20 cellular contexts compared by ENCODE assay signal in the genomic region with DNA sequence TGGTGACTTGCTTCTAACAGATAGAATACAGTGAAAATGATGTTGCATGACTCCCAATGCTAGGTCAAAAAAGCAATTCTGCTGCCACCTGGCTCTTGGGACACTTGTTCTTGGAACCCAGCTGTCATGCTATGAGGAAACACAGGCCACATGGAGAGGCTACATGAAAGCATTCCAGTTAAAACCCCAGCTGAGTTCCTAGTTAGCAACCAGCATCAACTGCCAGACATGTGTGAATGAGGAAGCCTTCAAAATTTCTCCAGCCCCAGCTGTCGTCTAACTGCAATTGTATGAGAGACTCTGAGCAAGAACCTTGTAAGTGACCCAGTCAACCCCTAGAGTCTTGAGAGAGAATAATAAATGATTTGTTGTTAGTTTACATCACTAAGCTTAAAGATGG.
A peak's percentile ranks its signal among the peaks of the same experiment; 100 is the strongest.
DNase-seq lines count a peak whose midpoint lies in the region; ATAC-seq, FAIRE-seq and TF ChIP-seq lines count a peak whose summit lies in the region.
"Had no signal": no experiment of that assay in that cellular context is flagged by ENCODE, and none has a peak within 500 bp of the region (broad histone marks: within the 10 kb centered on the region; RNA-seq: fewer than 3 reads in every experiment).

No MANE protein-coding gene starts in this region.

- H3K9ac ChIP-seq in DND-41 (ENCODE audit: low read depth, low read length), result no peak overlapping the region
- H3K9ac ChIP-seq in astrocyte (ENCODE audit: low read length), result no peak overlapping the region

- no peaks in the 10 kb centered on the region for H3K27me3 ChIP-seq in DND-41 (ENCODE audit: insufficient read depth, low read length, poor library complexity)
- no peaks in the 10 kb centered on the region for H3K27me3 ChIP-seq in astrocyte (ENCODE audit: insufficient read depth, low read length)
- peaks cover 0 to 44% (median 13%) of the 10 kb centered on the region in 45 donors for H3K27me3 ChIP-seq in dorsolateral prefrontal cortex
- H3K27me3 ChIP-seq in naive thymus-derived CD4-positive, alpha-beta T cell (ENCODE audit: control insufficient read depth in 2 of 2, insufficient read depth in 2 of 2, low read length in 2 of 2), result no peaks in the 10 kb centered on the region

- H3K79me2 ChIP-seq in DND-41 (ENCODE audit: insufficient read depth, low read length) (no peaks in the 10 kb centered on the region), astrocyte (ENCODE audit: insufficient read depth, low read length) (no peaks in the 10 kb centered on the region)

- H3K27ac Mint-ChIP-seq in astrocyte (ENCODE audit: unreplicated experiment), result no peak overlapping the region
- H3K27ac Mint-ChIP-seq in naive thymus-derived CD4-positive, alpha-beta T cell, result no peak overlapping the region
- H3K27ac Mint-ChIP-seq: CD14-positive monocyte had no signal

- H3K4me1 ChIP-seq in DND-41 (ENCODE audit: insufficient read depth, low read length) (peaks cover 3% of the 10 kb centered on the region; the same call in 1 of the 2 replicates), astrocyte (ENCODE audit: insufficient read depth, low read length) (no peaks in the 10 kb centered on the region)
- H3K4me1 ChIP-seq in naive thymus-derived CD4-positive, alpha-beta T cell (ENCODE audit: control insufficient read depth in 2 of 2, insufficient read depth in 2 of 2, low read length in 2 of 2), result no peaks in the 10 kb centered on the region

- ATAC-seq in DND-41 (ENCODE audit: insufficient read depth, low read depth), result peak; percentile 68
- no peak for ATAC-seq in naive thymus-derived CD4-positive, alpha-beta T cell
- no peak for ATAC-seq in HG02571 (IDR thresholded peaks at IDR 0.05; ENCODE audit: unreplicated experiment)

- H3K4me2 ChIP-seq in DND-41 (ENCODE audit: insufficient read depth, low read length), result no peak overlapping the region
- H3K4me2 ChIP-seq in astrocyte (ENCODE audit: low read length), result no peak overlapping the region

- H2AFZ ChIP-seq in DND-41 (ENCODE audit: low read depth, low read length) (no peak overlapping the region), astrocyte (ENCODE audit: low read depth, low read length) (no peak overlapping the region)

- H3K36me3 Mint-ChIP-seq in astrocyte (ENCODE audit: low read depth, unreplicated experiment), result no peaks in the 10 kb centered on the region
- H3K36me3 Mint-ChIP-seq in naive thymus-derived CD4-positive, alpha-beta T cell, result no peaks in the 10 kb centered on the region
- H3K36me3 Mint-ChIP-seq: CD14-positive monocyte had no signal

- H3K4me1 Mint-ChIP-seq in astrocyte (ENCODE audit: low read depth, unreplicated experiment), result peaks cover 5% of the 10 kb centered on the region
- peaks cover 0 to 2% (median 0%) of the 10 kb centered on the region in 7 donors for H3K4me1 Mint-ChIP-seq in naive thymus-derived CD4-positive, alpha-beta T cell
- H3K4me1 Mint-ChIP-seq: CD14-positive monocyte had no signal

- POLR2A ChIA-PET in naive thymus-derived CD4-positive, alpha-beta T cell (lab: Charles Lee), result no interaction called here

- intact Hi-C loops in dorsolateral prefrontal cortex (cut with DNase I), result no loop called here
- intact Hi-C loops in naive thymus-derived CD4-positive, alpha-beta T cell (cut with micrococcal nuclease), result no loop called here

- no peak overlapping the region for H3K4me3 ChIP-seq in DND-41 (ENCODE audit: low read depth in 1 of 2, low read length in 2 of 2)
- no peak overlapping the region for H3K4me3 ChIP-seq in astrocyte (ENCODE audit: insufficient read depth, low read depth, low read length)
- H3K4me3 ChIP-seq in dorsolateral prefrontal cortex, result no peak overlapping the region
- H3K4me3 ChIP-seq in naive thymus-derived CD4-positive, alpha-beta T cell (ENCODE audit: low read length), result no peak overlapping the region

- no peaks in the 10 kb centered on the region for H3K9me3 ChIP-seq in DND-41 (ENCODE audit: insufficient read depth, low read length, severe bottlenecking)
- H3K9me3 ChIP-seq in astrocyte (ENCODE audit: insufficient read depth, low read depth, low read length), result no peaks in the 10 kb centered on the region
- H3K9me3 ChIP-seq in naive thymus-derived CD4-positive, alpha-beta T cell (ENCODE audit: control insufficient read depth in 2 of 3, low read length in 3 of 3), result no peaks in the 10 kb centered on the region

- H3K27me3 Mint-ChIP-seq in astrocyte (ENCODE audit: low read depth, unreplicated experiment), result no peaks in the 10 kb centered on the region
- peaks cover 0 to 10% (median 0%) of the 10 kb centered on the region in 5 donors for H3K27me3 Mint-ChIP-seq in naive thymus-derived CD4-positive, alpha-beta T cell

- H4K20me1 ChIP-seq in DND-41 (ENCODE audit: insufficient read depth, low read length) (no peaks in the 10 kb centered on the region), astrocyte (ENCODE audit: insufficient read depth, low read length) (no peaks in the 10 kb centered on the region)

- H3K27ac ChIP-seq in DND-41 (ENCODE audit: low read length), result no peak overlapping the region
- no peak overlapping the region for H3K27ac ChIP-seq in astrocyte (ENCODE audit: low read depth, low read length)
- no peak overlapping the region for H3K27ac ChIP-seq in dorsolateral prefrontal cortex
- no peak overlapping the region for H3K27ac ChIP-seq in naive thymus-derived CD4-positive, alpha-beta T cell (ENCODE audit: low read depth, low read length)

- FAIRE-seq in astrocyte (lab: Jason Lieb, UNC), result peak; percentile 81

- H3K9me3 Mint-ChIP-seq in astrocyte (ENCODE audit: unreplicated experiment), result no peaks in the 10 kb centered on the region
- peaks cover 0 to 7% (median 0%) of the 10 kb centered on the region in 11 donors for H3K9me3 Mint-ChIP-seq in naive thymus-derived CD4-positive, alpha-beta T cell

- H3K36me3 ChIP-seq in DND-41 (ENCODE audit: insufficient read depth, low read length), result no peaks in the 10 kb centered on the region
- no peaks in the 10 kb centered on the region for H3K36me3 ChIP-seq in astrocyte (ENCODE audit: insufficient read depth, low read length)
- H3K36me3 ChIP-seq in naive thymus-derived CD4-positive, alpha-beta T cell (ENCODE audit: control insufficient read depth in 2 of 3, insufficient read depth in 3 of 3, low read length in 3 of 3), result no peaks in the 10 kb centered on the region

- DNase-seq in DND-41 (peak; percentile 39), GF-D8 (lab: John Stamatoyannopoulos, UW) (peak; percentile 47), astrocyte (ENCODE audit: low read depth) (no peak), islet precursor cell (peak; percentile 76), dorsolateral prefrontal cortex (no peak)
- DNase-seq in naive thymus-derived CD4-positive, alpha-beta T cell, result no peak
- DNase-seq: ACHN; AML-193; COR-L47; HCEC 1CT; IMR-90; Kasumi-1; NCI-H1105 treated with DMSO at 0.1 percent for 48 hours; NCI-H1694 treated with DMSO at 0.1 percent for 48 hours; NCI-H2107; NCI-H226; NCI-H526 treated with DMSO at 0.1 percent for 48 hours; NK-92 treated with Interleukin-12 subunit alpha and Interleukin-12 subunit beta, amount 100 ng/mL, for 24 hours had no signal

- H3K4me3 Mint-ChIP-seq in astrocyte (ENCODE audit: unreplicated experiment), result no peak overlapping the region
- H3K4me3 Mint-ChIP-seq in naive thymus-derived CD4-positive, alpha-beta T cell, result no peak overlapping the region
- H3K4me3 Mint-ChIP-seq: CD14-positive monocyte had no signal

- CTCF ChIA-PET in naive thymus-derived CD4-positive, alpha-beta T cell (lab: Charles Lee), result no interaction called here

- TF ChIP-seq CTCF in DND-41 (IDR thresholded peaks at IDR 0.05; ENCODE audit: borderline replicate concordance, extremely low read depth, low read length, poor library complexity, severe bottlenecking) (no peak), astrocyte (IDR thresholded peaks at IDR 0.05; ENCODE audit: insufficient read depth, low read depth, low read length) (no peak), dorsolateral prefrontal cortex (IDR thresholded peaks at IDR 0.05 in 54 of 56, conservative IDR thresholded peaks at IDR 0.05 in 2 of 56; ENCODE audit: low read depth in 1 of 56, partially characterized antibody in 56 of 56) (no peak)

Comparison
In these comparisons a context has a peak if more than half of its experiments do, and no peak if none do; other contexts are left out.
1. DNase-seq: peak in DND-41 (single experiment), GF-D8 (single experiment) and islet precursor cell (single experiment); none in astrocyte (single experiment), dorsolateral prefrontal cortex (0 of 10) and naive thymus-derived CD4-positive, alpha-beta T cell (0 of 9).